ENCODE assay signal across 10 cellular contexts in genomic region chr12:62261876-62262275, GRCh38. TPM values are rescaled to one million over a fixed set of nuclear protein-coding genes. Genes with fewer than 3 reads are reported as not detected.
DNase-seq lines count a peak whose midpoint lies in the region; TF ChIP-seq lines count a peak whose summit lies in the region.
"Had no signal": no experiment of that assay in that cellular context is flagged by ENCODE, and none has a peak within 500 bp of the region (broad histone marks: within the 10 kb centered on the region; RNA-seq: fewer than 3 reads in every experiment).

No MANE protein-coding gene starts in this region.

- H3K9me3 Mint-ChIP-seq in activated CD4-positive, alpha-beta T cell treated with anti-CD3 and anti-CD28 coated beads, Interleukin-2, amount 10 ng/mL, durations not matched to agents 24 days and 14 days = no peaks in the 10 kb centered on the region

- no peaks in the 10 kb centered on the region for H3K27me3 ChIP-seq in smooth muscle cell (ENCODE audit: low read depth)

- H3K79me2 ChIP-seq in smooth muscle cell (ENCODE audit: low read depth) = peaks cover 67% of the 10 kb centered on the region

- H3K36me3 Mint-ChIP-seq in activated CD4-positive, alpha-beta T cell treated with anti-CD3 and anti-CD28 coated beads, Interleukin-2, amount 10 ng/mL, durations not matched to agents 24 days and 14 days (ENCODE audit: low read depth) = peaks cover 22% of the 10 kb centered on the region

- peaks cover 60% of the 10 kb centered on the region for H4K20me1 ChIP-seq in smooth muscle cell (ENCODE audit: low read depth)

- H3K36me3 ChIP-seq in smooth muscle cell (ENCODE audit: low read depth) = no peaks in the 10 kb centered on the region
- H3K36me3 ChIP-seq: prostate gland had no signal

- H3K4me1 ChIP-seq in smooth muscle cell (ENCODE audit: low read depth) = peaks cover 9% of the 10 kb centered on the region
- H3K4me1 ChIP-seq: prostate gland had no signal

- DNase-seq in activated CD4-positive, alpha-beta T cell treated with anti-CD3 and anti-CD28 coated beads, Interleukin-2, amount 10 ng/mL, durations not matched to agents 24 days and 14 days = peak; percentile 62
- DNase-seq in activated CD4-positive, alpha-beta T cell treated with anti-CD3 and anti-CD28 coated beads for 1 hour = no peak
- no peak for DNase-seq in fibroblast of the aortic adventitia (ENCODE audit: low read depth)
- no peak for DNase-seq in smooth muscle cell (lab: John Stamatoyannopoulos, UW; ENCODE audit: unreplicated experiment)
- DNase-seq in iPS-NIHi7 (ENCODE audit: extremely low spot score) = no peak
- DNase-seq in SKM-1 treated with dmso at 0.1 percent for 144 hours (lab: John Stamatoyannopoulos, UW; ENCODE audit: unreplicated experiment) = no peak
- DNase-seq in lower leg skin (ENCODE audit: low spot score in 2 of 2) = no peak
- DNase-seq: NCI-H526 had no signal

- peaks cover 52% of the 10 kb centered on the region for H3K4me1 Mint-ChIP-seq in activated CD4-positive, alpha-beta T cell treated with anti-CD3 and anti-CD28 coated beads, Interleukin-2, amount 10 ng/mL, durations not matched to agents 24 days and 14 days

- peak overlapping the region; percentile 94; the same call in 1 of the 2 replicates for H3K27ac ChIP-seq in VCaP
- no peak overlapping the region for H3K27ac ChIP-seq in smooth muscle cell (ENCODE audit: low read depth)

- peak overlapping the region; percentile 88 for H3K4me3 ChIP-seq in fibroblast of the aortic adventitia (ENCODE audit: low read depth, low read length)
- peak overlapping the region; percentile 96 for H3K4me3 ChIP-seq in smooth muscle cell
- no peak overlapping the region for H3K4me3 ChIP-seq in lower leg skin (ENCODE audit: low read depth, poor library complexity, severe bottlenecking)

- no peak for TF ChIP-seq CTCF in VCaP (conservative IDR thresholded peaks at IDR 0.05)
- no peak for TF ChIP-seq CTCF in fibroblast of the aortic adventitia (IDR thresholded peaks at IDR 0.05; ENCODE audit: insufficient read depth, low read length)
- no peak for TF ChIP-seq CTCF in smooth muscle cell (IDR thresholded peaks at IDR 0.05; ENCODE audit: borderline replicate concordance, insufficient read depth, poor library complexity, severe bottlenecking)
- no peak for TF ChIP-seq CTCF in lower leg skin (IDR thresholded peaks at IDR 0.05)

- H3K4me2 ChIP-seq in smooth muscle cell = peak overlapping the region; percentile 92

- intact Hi-C loops in activated CD4-positive, alpha-beta T cell treated with anti-CD3 and anti-CD28 coated beads, Interleukin-2, amount 10 ng/mL, durations not matched to agents 24 days and 14 days (cut with micrococcal nuclease) = loop anchor here (1.0 to 5.0 kb wide), 7 partner anchors 7 to 535 kb away; no protein-coding TSS in a partner anchor
- intact Hi-C loops in lower leg skin (cut with DNase I; ENCODE audit: low total_unique reads) = no loop called here

- peak overlapping the region; percentile 32 for H3K27ac Mint-ChIP-seq in activated CD4-positive, alpha-beta T cell treated with anti-CD3 and anti-CD28 coated beads, Interleukin-2, amount 10 ng/mL, durations not matched to agents 24 days and 14 days

- WGBS in smooth muscle cell (ENCODE audit: low lambda C conversion rate) = 94% methylated on average over 8 of the region's 8 CpGs
- 87 to 92% methylated on average over 8 of the region's 8 CpGs for WGBS in lower leg skin, 2 donors

- H3F3A ChIP-seq in smooth muscle cell (ENCODE audit: low read depth) = no peaks in the 10 kb centered on the region

- H3K4me3 Mint-ChIP-seq in activated CD4-positive, alpha-beta T cell treated with anti-CD3 and anti-CD28 coated beads, Interleukin-2, amount 10 ng/mL, durations not matched to agents 24 days and 14 days = peak overlapping the region; percentile 94

- TF ChIP-seq POLR2A in lower leg skin (IDR thresholded peaks at IDR 0.05) = no peak

- no peaks in the 10 kb centered on the region for H3K27me3 Mint-ChIP-seq in activated CD4-positive, alpha-beta T cell treated with anti-CD3 and anti-CD28 coated beads, Interleukin-2, amount 10 ng/mL, durations not matched to agents 24 days and 14 days

- peak overlapping the region; percentile 87 for H3K9ac ChIP-seq in smooth muscle cell (ENCODE audit: low read depth)

- no peak overlapping the region for H2AFZ ChIP-seq in smooth muscle cell (ENCODE audit: low read depth)

- no peaks in the 10 kb centered on the region for H3K9me3 ChIP-seq in smooth muscle cell (replicated peaks; ENCODE audit: low read depth)
- H3K9me3 ChIP-seq: prostate gland had no signal

RNA-seq across cellular contexts. Expression of gene USP15, which starts 1.7 kb away (rescaled TPM):
- total RNA-seq in activated CD4-positive, alpha-beta T cell treated with anti-CD3 and anti-CD28 coated beads, Interleukin-2, amount 10 ng/mL, durations not matched to agents 24 days and 14 days = 102 and 112 TPM in 2 replicates
- total RNA-seq in fibroblast of the aortic adventitia (ENCODE audit: low replicate concordance) (65.7 and 67.3 TPM in 2 replicates), smooth muscle cell (43.6 and 53.5 TPM in 2 replicates), lower leg skin (10 to 100 TPM; 55.8 to 90.8 (median 67.2) TPM)
- 28.7 and 33.6 TPM in 2 replicates for polyA plus RNA-seq in smooth muscle cell
